ENCODE assay signal across 15 cellular contexts in the genomic region with DNA sequence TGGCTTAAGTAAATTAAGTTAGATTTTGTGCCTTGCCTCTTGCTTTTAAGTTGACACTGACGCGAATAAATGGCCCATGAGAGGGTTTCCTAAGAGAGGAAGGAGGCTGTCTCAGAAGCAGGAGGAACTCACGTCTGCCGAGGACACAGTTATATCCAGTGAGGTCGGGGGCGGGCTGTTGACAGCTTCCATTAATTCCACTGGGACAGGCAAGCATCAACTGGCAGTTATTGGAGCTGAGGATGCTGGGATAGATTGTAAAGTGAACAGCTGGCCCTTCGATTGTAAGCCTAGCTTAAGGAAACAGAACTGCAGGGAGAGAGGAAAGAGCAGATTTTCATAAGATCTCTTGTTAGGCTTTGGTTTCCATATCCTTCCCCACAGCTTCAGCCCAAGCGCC.
"Had no signal": no experiment of that assay in that cellular context is flagged by ENCODE, and none has a peak within 500 bp of the region (broad histone marks: within the 10 kb centered on the region; RNA-seq: fewer than 3 reads in every experiment).

No MANE protein-coding gene starts in this region.

- H3K4me1 ChIP-seq: esophagus muscularis mucosa, lower lobe of right lung, testis, upper lobe of right lung had no signal

- H3K9me3 ChIP-seq: esophagus muscularis mucosa, lower lobe of right lung, testis, upper lobe of right lung had no signal

- H3K27me3 ChIP-seq: cardiac muscle cell, esophagus muscularis mucosa, testis, upper lobe of right lung had no signal

- H3K4me2 ChIP-seq: smooth muscle cell had no signal

- DNase-seq: activated CD4-positive, alpha-beta memory T cell treated with anti-CD3 and anti-CD28 coated beads, Interleukin-2, amount 10 ng/mL, durations not matched to agents 7 days and 5 days; activated CD4-positive, alpha-beta T cell treated with anti-CD3 and anti-CD28 coated beads for 48 hours; activated CD4-positive, CD25-positive, alpha-beta regulatory T cell; activated CD8-positive, alpha-beta memory T cell treated with anti-CD3 and anti-CD28 coated beads, Interleukin-2, amount 10 ng/mL, durations not matched to agents 7 days and 5 days; amniotic stem cell; dermis blood vessel endothelial cell; effector memory CD4-positive, alpha-beta T cell; left cardiac atrium; lower lobe of right lung; stimulated activated CD4-positive, alpha-beta T cell treated with anti-CD3 and anti-CD28 coated beads, Interleukin-4, amount 100 ng/mL, for 4 hours; testis; upper lobe of right lung had no signal

- H3K36me3 ChIP-seq: cardiac muscle cell, esophagus muscularis mucosa, lower lobe of right lung, upper lobe of right lung had no signal

- H3K27ac ChIP-seq: cardiac muscle cell, esophagus muscularis mucosa, lower lobe of right lung, testis, upper lobe of right lung had no signal

- H3K4me3 ChIP-seq: cardiac muscle cell, esophagus muscularis mucosa, lower lobe of right lung, smooth muscle cell, testis, upper lobe of right lung had no signal
